Comparison of ENCODE assay signal across 14 cellular contexts in genomic region chr12:110606253-110606611, GRCh38. TPM values are rescaled to one million over a fixed set of nuclear protein-coding genes. Genes with fewer than 3 reads are reported as not detected.
DNase-seq lines count a peak whose midpoint lies in the region; ATAC-seq and TF ChIP-seq lines count a peak whose summit lies in the region.
"Had no signal": no experiment of that assay in that cellular context is flagged by ENCODE, and none has a peak within 500 bp of the region (broad histone marks: within the 10 kb centered on the region; RNA-seq: fewer than 3 reads in every experiment).

No MANE protein-coding gene starts in this region.

- no peak for TF ChIP-seq POLR2A in NB4 (IDR thresholded peaks at IDR 0.05; ENCODE audit: extremely low read depth, insufficient read length)

- ATAC-seq in stimulated activated effector memory CD8-positive, alpha-beta T cell treated with anti-CD3 and anti-CD28 coated beads, Interleukin-12 subunit alpha, Interleukin-12 subunit beta, amount 100 ng/mL, for 72 hours = no peak
- ATAC-seq in GM21381 (IDR thresholded peaks at IDR 0.05; ENCODE audit: unreplicated experiment) = no peak
- ATAC-seq in HG03108 (IDR thresholded peaks at IDR 0.05; ENCODE audit: unreplicated experiment) = no peak
- ATAC-seq: A549 had no signal

- no peaks in the 10 kb centered on the region for H3K9me3 Mint-ChIP-seq in activated CD4-positive, alpha-beta T cell treated with anti-CD3 and anti-CD28 coated beads, Interleukin-2, amount 10 ng/mL, durations not matched to agents 7 days and 5 days
- H3K9me3 Mint-ChIP-seq in stimulated activated effector memory CD8-positive, alpha-beta T cell treated with anti-CD3 and anti-CD28 coated beads, Interleukin-12 subunit alpha, Interleukin-12 subunit beta, amount 100 ng/mL, for 72 hours = no peaks in the 10 kb centered on the region

- H3K36me3 Mint-ChIP-seq in activated CD4-positive, alpha-beta T cell treated with anti-CD3 and anti-CD28 coated beads, Interleukin-2, amount 10 ng/mL, durations not matched to agents 7 days and 5 days (ENCODE audit: low read depth) = no peaks in the 10 kb centered on the region
- peaks cover 6% of the 10 kb centered on the region for H3K36me3 Mint-ChIP-seq in stimulated activated effector memory CD8-positive, alpha-beta T cell treated with anti-CD3 and anti-CD28 coated beads, Interleukin-12 subunit alpha, Interleukin-12 subunit beta, amount 100 ng/mL, for 72 hours

- TF ChIP-seq CTCF in NB4 (IDR thresholded peaks at IDR 0.05; ENCODE audit: low read depth, low read length) = no peak

- H3K27me3 Mint-ChIP-seq in activated CD4-positive, alpha-beta T cell treated with anti-CD3 and anti-CD28 coated beads, Interleukin-2, amount 10 ng/mL, durations not matched to agents 7 days and 5 days = no peaks in the 10 kb centered on the region

- DNase-seq in activated CD4-positive, alpha-beta T cell treated with anti-CD3 and anti-CD28 coated beads, Interleukin-2, amount 10 ng/mL, durations not matched to agents 7 days and 5 days = no peak
- no peak for DNase-seq in activated CD4-positive, alpha-beta T cell treated with anti-CD3 and anti-CD28 coated beads, Interleukin-2, amount 50 U/mL, for 48 hours
- DNase-seq in NB4 (ENCODE audit: low read depth) = no peak
- no peak for DNase-seq in stimulated activated effector memory CD8-positive, alpha-beta T cell treated with anti-CD3 and anti-CD28 coated beads, Interleukin-12 subunit alpha, Interleukin-12 subunit beta, amount 100 ng/mL, for 72 hours (ENCODE audit: low spot score in 2 of 2)
- no peak for DNase-seq in stimulated activated CD4-positive, alpha-beta T cell treated with anti-CD3 and anti-CD28 coated beads, Interleukin-1b, Interleukin-23, amount 100 ng/mL, for 48 hours
- DNase-seq: activated CD4-positive, alpha-beta T cell treated with anti-CD3 and anti-CD28 coated beads for 1 hour; amygdala; DMS 273 treated with DMSO at 0.1 percent for 48 hours; NCI-H2081 treated with DMSO at 0.1 percent for 48 hours had no signal

- CTCF ChIA-PET in activated CD4-positive, alpha-beta T cell treated with anti-CD3 and anti-CD28 coated beads, Interleukin-2, amount 10 ng/mL, durations not matched to agents 7 days and 5 days (lab: Charles Lee) = interaction anchor here (0.6 to 3.1 kb wide), 8 partner anchors 9 to 506 kb away, joined by 3 to 19 read pairs (median 4); partner anchors contain the start of genes ARPC3 and FAM216A

- peak overlapping the region; percentile 92 for H3K27ac Mint-ChIP-seq in activated CD4-positive, alpha-beta T cell treated with anti-CD3 and anti-CD28 coated beads, Interleukin-2, amount 10 ng/mL, durations not matched to agents 7 days and 5 days
- peak overlapping the region; percentile 89 for H3K27ac Mint-ChIP-seq in stimulated activated effector memory CD8-positive, alpha-beta T cell treated with anti-CD3 and anti-CD28 coated beads, Interleukin-12 subunit alpha, Interleukin-12 subunit beta, amount 100 ng/mL, for 72 hours

- H3K27ac ChIP-seq in cingulate gyrus (ENCODE audit: low read depth, low read length) = peak overlapping the region; percentile 19
- H3K27ac ChIP-seq: A549, SK-N-MC had no signal

- POLR2A ChIA-PET in activated CD4-positive, alpha-beta T cell treated with anti-CD3 and anti-CD28 coated beads, Interleukin-2, amount 10 ng/mL, durations not matched to agents 7 days and 5 days (lab: Charles Lee) = interaction anchor here (0.7 kb wide), 1 partner anchor 8 kb away, joined by 5 read pairs; the partner anchor contains the start of gene TCTN1

- peaks cover 24% of the 10 kb centered on the region for H3K4me1 Mint-ChIP-seq in activated CD4-positive, alpha-beta T cell treated with anti-CD3 and anti-CD28 coated beads, Interleukin-2, amount 10 ng/mL, durations not matched to agents 7 days and 5 days
- H3K4me1 Mint-ChIP-seq in stimulated activated effector memory CD8-positive, alpha-beta T cell treated with anti-CD3 and anti-CD28 coated beads, Interleukin-12 subunit alpha, Interleukin-12 subunit beta, amount 100 ng/mL, for 72 hours = no peaks in the 10 kb centered on the region

- peak overlapping the region; percentile 84 for H3K4me3 ChIP-seq in NB4 (ENCODE audit: low read depth, low read length)
- H3K4me3 ChIP-seq: A549, SK-N-MC had no signal

- peak overlapping the region; percentile 73 for H3K4me3 Mint-ChIP-seq in activated CD4-positive, alpha-beta T cell treated with anti-CD3 and anti-CD28 coated beads, Interleukin-2, amount 10 ng/mL, durations not matched to agents 7 days and 5 days
- peak overlapping the region; percentile 76 for H3K4me3 Mint-ChIP-seq in stimulated activated effector memory CD8-positive, alpha-beta T cell treated with anti-CD3 and anti-CD28 coated beads, Interleukin-12 subunit alpha, Interleukin-12 subunit beta, amount 100 ng/mL, for 72 hours

RNA-seq across cellular contexts. Expression of gene TCTN1, which starts 7.7 kb away (rescaled TPM):
- total RNA-seq in activated CD4-positive, alpha-beta T cell treated with anti-CD3 and anti-CD28 coated beads, Interleukin-2, amount 10 ng/mL, durations not matched to agents 7 days and 5 days = 1 to 10 TPM; 4.3 to 5.2 TPM

RNA-seq across cellular contexts. Expression of gene PPTC7, which starts 23.1 kb away (rescaled TPM):
- total RNA-seq in activated CD4-positive, alpha-beta T cell treated with anti-CD3 and anti-CD28 coated beads, Interleukin-2, amount 10 ng/mL, durations not matched to agents 7 days and 5 days = 10 to 100 TPM; 25.7 to 29.2 TPM
